Comparison of ENCODE assay signal across 10 cellular contexts in genomic region chr5:37665889-37666288, GRCh38.
A peak's percentile ranks its signal among the peaks of the same experiment; 100 is the strongest.
DNase-seq lines count a peak whose midpoint lies in the region; ATAC-seq and TF ChIP-seq lines count a peak whose summit lies in the region.
"Had no signal": no experiment of that assay in that cellular context is flagged by ENCODE, and none has a peak within 500 bp of the region (broad histone marks: within the 10 kb centered on the region; RNA-seq: fewer than 3 reads in every experiment).

No MANE protein-coding gene starts in this region.

- 0 out of 2 replicates have a peak, but pooled peaks cover 3% of the 10 kb centered on the region for H3K9me1 ChIP-seq in IMR-90 (ENCODE audit: insufficient read depth, low read length)

- H3K4me3 ChIP-seq in IMR-90 (ENCODE audit: insufficient read depth, low read depth, low read length), result no peak overlapping the region
- H3K4me3 ChIP-seq in SJCRH30, result peak overlapping the region; percentile 8; the same call in 1 of the 2 replicates
- H3K4me3 ChIP-seq: neural progenitor cell had no signal

- H2AFZ ChIP-seq in IMR-90 (replicated peaks; ENCODE audit: low read length, poor library complexity), result no peak overlapping the region
- H2AFZ ChIP-seq: neural progenitor cell had no signal

- POLR2A ChIA-PET in IMR-90 (lab: Charles Lee; ENCODE audit: unreplicated experiment), result no interaction called here

- H2BK20ac ChIP-seq in IMR-90 (ENCODE audit: low read depth, low read length), result no peak overlapping the region

- H3K27me3 ChIP-seq in IMR-90 (ENCODE audit: control insufficient read depth, insufficient read depth, low read length) (no peaks in the 10 kb centered on the region), SJCRH30 (no peaks in the 10 kb centered on the region)
- H3K27me3 ChIP-seq: neural progenitor cell had no signal

- no peak for TF ChIP-seq CTCF in IMR-90 (conservative IDR thresholded peaks at IDR 0.05; ENCODE audit: low read depth, low read length)

- H3K9ac ChIP-seq in IMR-90 (ENCODE audit: low read depth, low read length), result no peak overlapping the region
- H3K9ac ChIP-seq: neural progenitor cell had no signal

- intact Hi-C loops in IMR-90 (cut with micrococcal nuclease), result loop anchor here (1.0 kb wide), 1 partner anchor 25 kb away; no protein-coding TSS in a partner anchor

- H3K56ac ChIP-seq in IMR-90 (ENCODE audit: extremely low read depth, insufficient read depth, low read length), result no peak overlapping the region

- peak overlapping the region; percentile 55; the same call in 1 of the 2 replicates for H3K4ac ChIP-seq in IMR-90 (ENCODE audit: low read depth, low read length)

- no peak overlapping the region for H4K8ac ChIP-seq in IMR-90 (ENCODE audit: low read depth in 2 of 2, low read length in 2 of 2)

- H2AK9ac ChIP-seq in IMR-90 (replicated peaks; ENCODE audit: low read depth, low read length, poor library complexity), result no peak overlapping the region

- no TSS peak for BruUV-seq in IMR-90 (replicated peaks; lab: Mats Ljungman, UMichigan)

- H3K18ac ChIP-seq in IMR-90 (ENCODE audit: low read depth, low read length), result peak overlapping the region; percentile 28

- in situ Hi-C loops in IMR-90 (cut with MboI; ENCODE audit: low sequenced_read_pairs), result no loop called here

- no peaks in the 10 kb centered on the region for H3K9me3 ChIP-seq in IMR-90 (ENCODE audit: control insufficient read depth, insufficient read depth, low read length)
- no peaks in the 10 kb centered on the region for H3K9me3 ChIP-seq in SJCRH30 (replicated peaks)

- TF ChIP-seq RAD21 in IMR-90 (IDR thresholded peaks at IDR 0.05; ENCODE audit: low read length), result no peak

- no peak overlapping the region for H4K5ac ChIP-seq in IMR-90 (ENCODE audit: low read depth, low read length)

- 51% methylated on average over 4 of the region's 12 CpGs; no CpG with 5 or more reads in 1 of the 2 experiments for WGBS in IMR-90 (ENCODE audit: extremely low coverage in 2 of 2, insufficient read length in 1 of 2), 2 experiments

- H4K91ac ChIP-seq in IMR-90 (ENCODE audit: insufficient read depth, low read depth, low read length), result peak overlapping the region; percentile 28; the same call in 1 of the 2 replicates

- 0 out of 2 replicates have a peak overlapping the region, but pooled peaks have one; percentile 8 for H3K14ac ChIP-seq in IMR-90 (replicated peaks; ENCODE audit: low read depth, low read length)

- peak overlapping the region; percentile 13 for H2BK5ac ChIP-seq in IMR-90 (ENCODE audit: low read depth, low read length, poor library complexity, severe bottlenecking)

- peaks cover 6% of the 10 kb centered on the region for H3K4me1 ChIP-seq in IMR-90 (ENCODE audit: control insufficient read depth, insufficient read depth, low read length)
- H3K4me1 ChIP-seq in SJCRH30, result peaks cover 40% of the 10 kb centered on the region

- TF ChIP-seq POLR2A in IMR-90 (IDR thresholded peaks at IDR 0.05; ENCODE audit: low read depth, low read length), result no peak

- peak overlapping the region; percentile 19; the same call in 1 of the 2 replicates for H2BK120ac ChIP-seq in IMR-90 (ENCODE audit: low read depth, low read length)

- H3K27ac ChIP-seq in IMR-90 (ENCODE audit: insufficient read depth, low read length) (no peak overlapping the region), SJCRH30 (peak overlapping the region; percentile 45)
- H3K27ac ChIP-seq: neural progenitor cell had no signal

- ATAC-seq in IMR-90 (ENCODE audit: low read depth) (no peak), GM21529 (IDR thresholded peaks at IDR 0.05; ENCODE audit: unreplicated experiment) (no peak), HG02623 (IDR thresholded peaks at IDR 0.05; ENCODE audit: unreplicated experiment) (no peak)

- peak overlapping the region; percentile 37; the same call in 1 of the 2 replicates for H2AK5ac ChIP-seq in IMR-90 (ENCODE audit: low read depth, low read length)

- dilution Hi-C loops in IMR-90 (cut with HindIII; ENCODE audit: low sequenced_read_pairs, unreplicated experiment), result no loop called here

- H3K4me2 ChIP-seq in IMR-90 (ENCODE audit: low read depth, low read length), result no peak overlapping the region
- H3K4me2 ChIP-seq: neural progenitor cell had no signal

- peaks cover 9 to 10% of the 10 kb centered on the region in 2 experiments; a peak in 3 of 4 replicates for H3K79me1 ChIP-seq in IMR-90 (ENCODE audit: low read depth in 1 of 2, low read length in 2 of 2)

- H3K36me3 ChIP-seq in IMR-90 (ENCODE audit: control insufficient read depth, insufficient read depth, low read length), result no peaks in the 10 kb centered on the region
- H3K36me3 ChIP-seq in SJCRH30, result no peaks in the 10 kb centered on the region
- H3K36me3 ChIP-seq: neural progenitor cell had no signal

- no peak overlapping the region for H2BK15ac ChIP-seq in IMR-90 (ENCODE audit: low read depth, low read length)

- CTCF ChIA-PET in IMR-90 (lab: Yijun Ruan, JAX), result no interaction called here

- no peak overlapping the region for H3K23ac ChIP-seq in IMR-90 (ENCODE audit: low read depth, low read length)

- no peak for DNase-seq in IMR-90
- DNase-seq in SJCRH30, result peak; percentile 89 to 90
- peak; percentile 13 to 15 for DNase-seq in hippocampal formation (lab: John Stamatoyannopoulos, UW)
- DNase-seq in retina, result peak; percentile 25
- DNase-seq in HPDE6-E6E7 (ENCODE audit: extremely low spot score), result no peak
- no peak for DNase-seq in NCI-H2227 (lab: John Stamatoyannopoulos, UW; ENCODE audit: unreplicated experiment)
- DNase-seq: activated CD4-positive, alpha-beta T cell treated with anti-CD3 and anti-CD28 coated beads for 48 hours had no signal

- H4K20me1 ChIP-seq in IMR-90 (ENCODE audit: insufficient read depth, low read length), result 0 out of 2 replicates have a peak, but pooled peaks cover 3% of the 10 kb centered on the region

TF ChIP-seq in IMR-90, 13 proteins besides CTCF, POLR2A, EP300 and RAD21:
- TF ChIP-seq RFX5 (IDR thresholded peaks at IDR 0.05; ENCODE audit: low read depth, low read length), result no peak
- no peak for TF ChIP-seq RCOR1 (IDR thresholded peaks at IDR 0.05; ENCODE audit: insufficient replicate concordance, low read length)
- no peak for TF ChIP-seq BHLHE40 (IDR thresholded peaks at IDR 0.05; ENCODE audit: low read depth, low read length)
- no peak for TF ChIP-seq MAZ (IDR thresholded peaks at IDR 0.05; ENCODE audit: borderline replicate concordance, low read depth, low read length)
- TF ChIP-seq MXI1 (IDR thresholded peaks at IDR 0.05; ENCODE audit: borderline replicate concordance, low read depth, low read length), result no peak
- TF ChIP-seq SMC3 (IDR thresholded peaks at IDR 0.05; ENCODE audit: low read depth, low read length), result no peak

Comparison
In these comparisons a context has a peak if more than half of its experiments do, and no peak if none do; other contexts are left out.
1. DNase-seq: peak in SJCRH30 (2 of 2), hippocampal formation (2 of 2) and retina (single experiment); none in IMR-90 (single experiment), HPDE6-E6E7 (single experiment) and NCI-H2227 (single experiment).